Comparison of ENCODE assay signal across 8 cellular contexts in the genomic region with DNA sequence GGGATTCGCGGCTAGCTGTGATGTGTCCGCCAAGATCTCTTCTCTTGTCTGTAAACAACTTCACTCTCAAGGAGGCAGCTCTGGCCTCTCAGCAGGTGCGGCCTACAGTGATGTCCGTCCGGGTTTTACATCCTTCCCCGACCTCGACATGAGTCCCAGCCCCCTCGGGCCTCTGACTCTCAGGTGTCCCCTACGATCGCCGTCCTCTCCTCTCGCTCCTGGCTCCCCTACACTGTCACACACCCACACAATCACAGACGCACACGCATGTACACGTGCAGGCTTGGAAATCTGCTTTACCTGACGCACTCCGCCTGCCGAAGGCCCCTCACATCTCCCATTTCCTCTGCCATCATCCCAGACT. TPM values are rescaled to one million over a fixed set of nuclear protein-coding genes. Genes with fewer than 3 reads are reported as not detected.
DNase-seq lines count a peak whose midpoint lies in the region; ATAC-seq and TF ChIP-seq lines count a peak whose summit lies in the region.

No MANE protein-coding gene starts in this region.

- DNase-seq in NCI-H1092 treated with DMSO at 0.1 percent for 48 hours (lab: John Stamatoyannopoulos, UW), result peak; percentile 36
- no peak for DNase-seq in NCI-H1092 (lab: John Stamatoyannopoulos, UW)
- DNase-seq in SK-N-MC (ENCODE audit: low read depth, low spot score), result no peak
- peak; percentile 5 for DNase-seq in fibroblast of the aortic adventitia (ENCODE audit: low read depth)
- DNase-seq in posterior cingulate gyrus, result peak in 7 of 10 donors; percentile 34 to 89 (median 52)
- no peak for DNase-seq in stimulated activated naive CD4-positive, alpha-beta T cell (lab: John Stamatoyannopoulos, UW)
- no peak for DNase-seq in NCI-H2081 (lab: John Stamatoyannopoulos, UW)

- no peak for TF ChIP-seq CTCF in fibroblast of the aortic adventitia (IDR thresholded peaks at IDR 0.05; ENCODE audit: insufficient read depth, low read length)

- no peak for ATAC-seq in HG02798 (IDR thresholded peaks at IDR 0.05; ENCODE audit: poor library complexity, unreplicated experiment)

- H3K9ac ChIP-seq in SK-N-MC (ENCODE audit: insufficient read length), result peak overlapping the region; percentile 74

- no peak overlapping the region for H3K27ac ChIP-seq in SK-N-MC

- intact Hi-C loops in posterior cingulate gyrus (cut with DNase I), result loop anchor here (1.0 kb wide), 1 partner anchor 33 kb away; no protein-coding TSS in a partner anchor

- H3K4me3 ChIP-seq in SK-N-MC, result peak overlapping the region; percentile 86
- peak overlapping the region; percentile 72 for H3K4me3 ChIP-seq in fibroblast of the aortic adventitia (ENCODE audit: low read depth, low read length)

- H3K36me3 ChIP-seq in SK-N-MC (ENCODE audit: insufficient read depth, low read length), result no peaks in the 10 kb centered on the region

- H3K9me3 ChIP-seq in SK-N-MC (ENCODE audit: low read depth, low read length), result no peaks in the 10 kb centered on the region

RNA-seq across cellular contexts. Expression of gene RSPH1, which starts 0.8 kb away (rescaled TPM):
- 0.16 TPM in 1 of 2 replicates, not detected in the other for total RNA-seq in fibroblast of the aortic adventitia (ENCODE audit: low replicate concordance)

RNA-seq across cellular contexts. Expression of gene SLC37A1, which starts 16.8 kb away (rescaled TPM):
- total RNA-seq in fibroblast of the aortic adventitia (ENCODE audit: low replicate concordance), result 0.27 and 2.5 TPM in 2 replicates

Comparison
In these comparisons a context has a peak if more than half of its experiments do, and no peak if none do; other contexts are left out.
1. DNase-seq: peak in NCI-H1092 treated with DMSO at 0.1 percent for 48 hours (single experiment), fibroblast of the aortic adventitia (single experiment) and posterior cingulate gyrus (7 of 10); none in NCI-H1092 (single experiment), SK-N-MC (single experiment), stimulated activated naive CD4-positive, alpha-beta T cell (0 of 6) and NCI-H2081 (0 of 2).